Comparison of ENCODE assay signal across 11 cellular contexts in genomic region chr3:111595239-111595638, GRCh38. TPM values are rescaled to one million over a fixed set of nuclear protein-coding genes. Genes with fewer than 3 reads are reported as not detected.
DNase-seq lines count a peak whose midpoint lies in the region; ATAC-seq and TF ChIP-seq lines count a peak whose summit lies in the region.
"Had no signal": no experiment of that assay in that cellular context is flagged by ENCODE, and none has a peak within 500 bp of the region (broad histone marks: within the 10 kb centered on the region; RNA-seq: fewer than 3 reads in every experiment).

ZBED2 (minus strand) TSS chr3:111595346; CDS start chr3:111594201, 1,145 bp downstream.

- 63% methylated on average over 2 of the region's 2 CpGs for WGBS in prostate gland
- WGBS in gastroesophageal sphincter (ENCODE audit: low coverage in 1 of 2), 2 donors: 63 to 80% methylated on average over 1 of the region's 2 CpGs

- intact Hi-C loops in prostate gland (cut with DNase I): no loop called here

- POLR2A ChIA-PET in T-cell (lab: Charles Lee): interaction anchor here in 1 of 2 donors (0.6 to 0.7 kb wide), 2 partner anchors 48 to 1466 kb away, joined by 3 to 5 read pairs; no protein-coding TSS in a partner anchor

- DNase-seq in T-cell: no peak
- DNase-seq in naive B cell: no peak
- DNase-seq in KBM-7: no peak
- no peak for DNase-seq in prostate gland (ENCODE audit: low spot score)
- DNase-seq in foreskin melanocyte: no peak
- DNase-seq: pancreas, testis had no signal

- no peak within 1 kb of the TSS for H3K27ac ChIP-seq in prostate gland
- no peak within 1 kb of the TSS for H3K27ac ChIP-seq in gastroesophageal sphincter
- H3K27ac ChIP-seq: pancreas, testis had no signal

- H3K4me1 ChIP-seq in prostate gland (replicated peaks): no peaks in the 10 kb centered on the region
- H3K4me1 ChIP-seq in gastroesophageal sphincter: no peaks in the 10 kb centered on the region
- H3K4me1 ChIP-seq: pancreas, testis had no signal

- no peak for TF ChIP-seq EP300 in gastroesophageal sphincter (IDR thresholded peaks at IDR 0.05)

- H3K9me3 Mint-ChIP-seq in T-cell (no peaks in the 10 kb centered on the region), naive B cell (no peaks in the 10 kb centered on the region)

- in situ Hi-C loops in KBM-7 (cut with MboI; ENCODE audit: low pct_unique_long_range_greater_than_20kb, low sequenced_read_pairs): no loop called here

- H3K27ac Mint-ChIP-seq in T-cell (peak within 1 kb of the TSS; percentile 70 to 83), naive B cell (peak within 1 kb of the TSS; percentile 10 to 87 (median 76))

- H3K4me3 Mint-ChIP-seq in T-cell (peak within 1 kb of the TSS in 1 of 3 donors; percentile 21), naive B cell (peak within 1 kb of the TSS in 7 of 8 donors; percentile 27 to 83 (median 67))

- CTCF ChIA-PET in T-cell (lab: Charles Lee): interaction anchor here in 1 of 2 donors (0.6 kb wide), 1 partner anchor 21 kb away, joined by 3 read pairs; no protein-coding TSS in a partner anchor

- H3K4me3 ChIP-seq in prostate gland (no peak within 1 kb of the TSS), gastroesophageal sphincter (no peak within 1 kb of the TSS)
- H3K4me3 ChIP-seq: pancreas, testis had no signal

- H3K9me3 ChIP-seq in prostate gland (no peaks in the 10 kb centered on the region), gastroesophageal sphincter (no peaks in the 10 kb centered on the region)
- H3K9me3 ChIP-seq: pancreas, testis had no signal

- H3K27me3 ChIP-seq in prostate gland (replicated peaks; ENCODE audit: insufficient read depth) (no peaks in the 10 kb centered on the region), gastroesophageal sphincter (no peaks in the 10 kb centered on the region)
- H3K27me3 ChIP-seq: pancreas, testis had no signal

- H3K4me1 Mint-ChIP-seq in T-cell (peaks cover 36 to 54% (median 53%) of the 10 kb centered on the region in 3 donors), naive B cell (peaks cover 20 to 24% (median 22%) of the 10 kb centered on the region in 3 donors)

- no peak for TF ChIP-seq CTCF in prostate gland (IDR thresholded peaks at IDR 0.05)
- TF ChIP-seq CTCF in gastroesophageal sphincter (IDR thresholded peaks at IDR 0.05): no peak

- TF ChIP-seq POLR2A in prostate gland (IDR thresholded peaks at IDR 0.05) (no peak), gastroesophageal sphincter (IDR thresholded peaks at IDR 0.05) (no peak)

- H3K36me3 Mint-ChIP-seq in T-cell (peaks cover 56% of the 10 kb centered on the region), naive B cell (no peaks in the 10 kb centered on the region)

- ATAC-seq in GM18511 (IDR thresholded peaks at IDR 0.05; ENCODE audit: unreplicated experiment) (peak; percentile 64), GM21717 (IDR thresholded peaks at IDR 0.05; ENCODE audit: unreplicated experiment) (peak; percentile 62), T-cell (replicated peaks in 1 of 4) (peak in 1 of 4 experiments; percentile 20), naive B cell (ENCODE audit: low read depth in 2 of 2) (peak; percentile 72 to 76), gastroesophageal sphincter (no peak)
- ATAC-seq: pancreas had no signal

- H3K27me3 Mint-ChIP-seq in T-cell (no peaks in the 10 kb centered on the region), naive B cell (no peaks in the 10 kb centered on the region)

- H3K36me3 ChIP-seq in prostate gland (no peaks in the 10 kb centered on the region), gastroesophageal sphincter (no peaks in the 10 kb centered on the region)
- H3K36me3 ChIP-seq: pancreas had no signal

RNA-seq across cellular contexts. Expression of gene ZBED2, which starts in this region (rescaled TPM):
- total RNA-seq in T-cell (under 1 TPM in 3 of 5 donors, not detected in 2; 0.35 to 0.82 (median 0.73) TPM), prostate gland (under 1 TPM in 1 of 2 donors, not detected in 1; 0.68 TPM), gastroesophageal sphincter (under 1 TPM in 1 of 4 donors, not detected in 3; 0.20 TPM)
- polyA plus RNA-seq in naive B cell (ENCODE audit: low read depth in 6 of 6): 1 to 10 TPM in 3 of 6 donors, under 1 TPM in 3; 0.12 to 4.9 (median 1.4) TPM
- total RNA-seq: fibroblast of lung, testis had no signal
